ENCODE assay signal across 17 cellular contexts in the genomic region with DNA sequence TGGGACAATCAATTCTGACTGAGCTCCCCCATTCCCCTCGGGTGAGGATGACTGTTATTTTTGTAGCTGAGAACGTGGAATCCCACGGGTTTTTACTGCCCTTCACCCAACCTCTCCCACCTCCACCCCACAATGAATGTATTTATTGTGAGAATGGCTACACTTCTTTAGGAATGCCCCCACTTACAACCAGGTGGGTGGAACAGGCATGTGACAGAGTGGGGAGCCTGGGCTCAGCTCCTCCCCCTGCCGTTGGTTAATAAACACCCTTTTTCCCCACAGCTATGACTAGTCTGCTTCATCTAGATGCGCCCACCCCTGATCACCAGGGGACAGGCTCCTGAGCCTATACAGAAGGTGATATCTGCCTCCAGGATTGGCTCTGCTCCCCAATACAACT. TPM values are rescaled to one million over a fixed set of nuclear protein-coding genes. Genes with fewer than 3 reads are reported as not detected.
DNase-seq lines count a peak whose midpoint lies in the region; ATAC-seq and TF ChIP-seq lines count a peak whose summit lies in the region.
"Had no signal": no experiment of that assay in that cellular context is flagged by ENCODE, and none has a peak within 500 bp of the region (broad histone marks: within the 10 kb centered on the region; RNA-seq: fewer than 3 reads in every experiment).

No MANE protein-coding gene starts in this region.

- H3K4me1 Mint-ChIP-seq in CD14-positive monocyte (peaks cover 25% of the 10 kb centered on the region), GM23338 (peaks cover 12% of the 10 kb centered on the region)
- H3K4me1 Mint-ChIP-seq in central memory CD8-positive, alpha-beta T cell = peaks cover 41% of the 10 kb centered on the region
- peaks cover 14 to 23% of the 10 kb centered on the region in 2 donors for H3K4me1 Mint-ChIP-seq in natural killer cell treated with Interleukin-12 subunit alpha and Interleukin-12 subunit beta and Interleukin-15 and Interleukin-18, amount 100 ng/mL, for 72 hours (ENCODE audit: low read depth in 2 of 2)

- no peak for ATAC-seq in GM23338
- no peak for ATAC-seq in central memory CD8-positive, alpha-beta T cell (replicated peaks; ENCODE audit: extremely low read depth, poor library complexity, severe bottlenecking)
- no peak for ATAC-seq in natural killer cell treated with Interleukin-12 subunit alpha and Interleukin-12 subunit beta and Interleukin-15 and Interleukin-18, amount 100 ng/mL, for 72 hours
- ATAC-seq: gastroesophageal sphincter; stimulated activated memory B cell treated with anti-CD40 and anti-IgM and Interleukin-4, amounts not matched to agents 10 μg/mL and 1 μg/mL and 100 μg/mL, for 72 hours had no signal

- H3K27ac Mint-ChIP-seq in CD14-positive monocyte (peak overlapping the region in 1 of 7 donors; percentile 42), GM23338 (no peak overlapping the region)
- no peak overlapping the region for H3K27ac Mint-ChIP-seq in central memory CD8-positive, alpha-beta T cell (ENCODE audit: low read depth)
- peak overlapping the region in 1 of 2 donors; percentile 65 for H3K27ac Mint-ChIP-seq in natural killer cell treated with Interleukin-12 subunit alpha and Interleukin-12 subunit beta and Interleukin-15 and Interleukin-18, amount 100 ng/mL, for 72 hours
- H3K27ac Mint-ChIP-seq: stimulated activated memory B cell treated with anti-CD40 and anti-IgM and Interleukin-4, amounts not matched to agents 10 μg/mL and 1 μg/mL and 100 μg/mL, for 72 hours had no signal

- no peaks in the 10 kb centered on the region for H3K27me3 ChIP-seq in GM23338 (ENCODE audit: insufficient read depth)
- H3K27me3 ChIP-seq: BLaER1, gastroesophageal sphincter, vagina had no signal

- H4K20me1 ChIP-seq in GM23338 (replicated peaks; ENCODE audit: insufficient read depth) = peaks cover 23% of the 10 kb centered on the region

- no peak overlapping the region for H3K4me3 Mint-ChIP-seq in CD14-positive monocyte
- H3K4me3 Mint-ChIP-seq in GM23338 = peak overlapping the region; percentile 97
- H3K4me3 Mint-ChIP-seq in central memory CD8-positive, alpha-beta T cell = peak overlapping the region; percentile 93
- H3K4me3 Mint-ChIP-seq in natural killer cell treated with Interleukin-12 subunit alpha and Interleukin-12 subunit beta and Interleukin-15 and Interleukin-18, amount 100 ng/mL, for 72 hours = no peak overlapping the region
- H3K4me3 Mint-ChIP-seq: stimulated activated memory B cell treated with anti-CD40 and anti-IgM and Interleukin-4, amounts not matched to agents 10 μg/mL and 1 μg/mL and 100 μg/mL, for 72 hours had no signal

- H3K9me2 ChIP-seq in GM23338 (ENCODE audit: insufficient read depth) = no peaks in the 10 kb centered on the region

- no peak overlapping the region for H3K4me3 ChIP-seq in GM23338
- H3K4me3 ChIP-seq: gastroesophageal sphincter, skin epidermis, vagina had no signal

- H3K27me3 Mint-ChIP-seq in CD14-positive monocyte (ENCODE audit: low read depth in 3 of 3) = peaks cover 0 to 2% (median 0%) of the 10 kb centered on the region in 3 donors
- peaks cover 19% of the 10 kb centered on the region for H3K27me3 Mint-ChIP-seq in GM23338 (ENCODE audit: insufficient read depth, low read depth, poor library complexity)
- no peaks in the 10 kb centered on the region for H3K27me3 Mint-ChIP-seq in central memory CD8-positive, alpha-beta T cell
- H3K27me3 Mint-ChIP-seq in natural killer cell treated with Interleukin-12 subunit alpha and Interleukin-12 subunit beta and Interleukin-15 and Interleukin-18, amount 100 ng/mL, for 72 hours = no peaks in the 10 kb centered on the region
- H3K27me3 Mint-ChIP-seq: stimulated activated memory B cell treated with anti-CD40 and anti-IgM and Interleukin-4, amounts not matched to agents 10 μg/mL and 1 μg/mL and 100 μg/mL, for 72 hours had no signal

- peaks cover 5% of the 10 kb centered on the region for H3K36me3 ChIP-seq in GM23338 (ENCODE audit: insufficient read depth)

- intact Hi-C loops in CD14-positive monocyte (cut with micrococcal nuclease) = loop anchor here (5.0 to 10.0 kb wide), 2 partner anchors 71 to 73 kb away; a partner anchor contains a TSS

- H3F3A ChIP-seq in GM23338 (replicated peaks; ENCODE audit: low read depth) = peaks cover 10% of the 10 kb centered on the region; the same call in 1 of the 2 replicates

- H3K4me1 ChIP-seq in GM23338 (ENCODE audit: insufficient read depth) = no peaks in the 10 kb centered on the region

- peaks cover 42% of the 10 kb centered on the region for H3K79me2 ChIP-seq in GM23338 (replicated peaks; ENCODE audit: insufficient read depth)

- H3K9me3 Mint-ChIP-seq in CD14-positive monocyte (peaks cover 0 to 6% (median 4%) of the 10 kb centered on the region in 7 donors), GM23338 (peaks cover 2% of the 10 kb centered on the region; the same call in 1 of the 3 replicates)
- no peaks in the 10 kb centered on the region for H3K9me3 Mint-ChIP-seq in central memory CD8-positive, alpha-beta T cell
- no peaks in the 10 kb centered on the region for H3K9me3 Mint-ChIP-seq in natural killer cell treated with Interleukin-12 subunit alpha and Interleukin-12 subunit beta and Interleukin-15 and Interleukin-18, amount 100 ng/mL, for 72 hours
- H3K9me3 Mint-ChIP-seq: stimulated activated memory B cell treated with anti-CD40 and anti-IgM and Interleukin-4, amounts not matched to agents 10 μg/mL and 1 μg/mL and 100 μg/mL, for 72 hours had no signal

- DNase-seq in CD14-positive monocyte (ENCODE audit: low spot score) = peak; percentile 5
- DNase-seq in GM23338 (ENCODE audit: low spot score) = no peak
- DNase-seq in central memory CD8-positive, alpha-beta T cell (ENCODE audit: low spot score in 2 of 2) = no peak
- DNase-seq in natural killer cell treated with Interleukin-12 subunit alpha and Interleukin-12 subunit beta and Interleukin-15 and Interleukin-18, amount 100 ng/mL, for 72 hours (ENCODE audit: low spot score) = peak; percentile 5
- no peak for DNase-seq in NCI-H2196 treated with DMSO at 0.1 percent for 48 hours (lab: John Stamatoyannopoulos, UW; ENCODE audit: unreplicated experiment)
- no peak for DNase-seq in DMS53 treated with DMSO at 0.1 percent for 48 hours (lab: John Stamatoyannopoulos, UW; ENCODE audit: unreplicated experiment)
- no peak for DNase-seq in RKO (ENCODE audit: low spot score)
- DNase-seq in GM19238 (ENCODE audit: insufficient read length, low spot score) = no peak
- DNase-seq: Kasumi-1, NCI-H1436 treated with DMSO at 0.1 percent for 48 hours, NCI-H446 treated with DMSO at 0.1 percent for 48 hours, occipital lobe had no signal

- TF ChIP-seq CTCF in CD14-positive monocyte (IDR thresholded peaks at IDR 0.05) (no peak), GM23338 (conservative IDR thresholded peaks at IDR 0.05; ENCODE audit: low read depth in 2 of 2) (no peak)

- H2AFZ ChIP-seq in GM23338 = no peak overlapping the region

- H3K27ac ChIP-seq in GM23338 (ENCODE audit: low read depth) = no peak overlapping the region
- H3K27ac ChIP-seq: BLaER1, gastroesophageal sphincter, skin epidermis, vagina had no signal

- no peak overlapping the region for H3K4me2 ChIP-seq in GM23338

- peaks cover 43% of the 10 kb centered on the region in 2 donors for H3K36me3 Mint-ChIP-seq in CD14-positive monocyte
- H3K36me3 Mint-ChIP-seq in GM23338 (ENCODE audit: low read depth) = peaks cover 26% of the 10 kb centered on the region
- H3K36me3 Mint-ChIP-seq in central memory CD8-positive, alpha-beta T cell (ENCODE audit: insufficient read depth) = peaks cover 18% of the 10 kb centered on the region
- H3K36me3 Mint-ChIP-seq in natural killer cell treated with Interleukin-12 subunit alpha and Interleukin-12 subunit beta and Interleukin-15 and Interleukin-18, amount 100 ng/mL, for 72 hours = peaks cover 8% of the 10 kb centered on the region

TF ChIP-seq in GM23338, 12 proteins besides CTCF, POLR2A, EP300 and RAD21 (continues in another document):
- no peak for TF ChIP-seq ZNF331 (CRISPR knock-in tag; IDR thresholded peaks at IDR 0.05; ENCODE audit: low read depth)
- TF ChIP-seq, protein P1, sequence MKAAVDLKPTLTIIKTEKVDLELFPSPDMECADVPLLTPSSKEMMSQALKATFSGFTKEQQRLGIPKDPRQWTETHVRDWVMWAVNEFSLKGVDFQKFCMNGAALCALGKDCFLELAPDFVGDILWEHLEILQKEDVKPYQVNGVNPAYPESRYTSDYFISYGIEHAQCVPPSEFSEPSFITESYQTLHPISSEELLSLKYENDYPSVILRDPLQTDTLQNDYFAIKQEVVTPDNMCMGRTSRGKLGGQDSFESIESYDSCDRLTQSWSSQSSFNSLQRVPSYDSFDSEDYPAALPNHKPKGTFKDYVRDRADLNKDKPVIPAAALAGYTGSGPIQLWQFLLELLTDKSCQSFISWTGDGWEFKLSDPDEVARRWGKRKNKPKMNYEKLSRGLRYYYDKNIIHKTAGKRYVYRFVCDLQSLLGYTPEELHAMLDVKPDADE (IDR thresholded peaks at IDR 0.05) = no peak
- TF ChIP-seq ZNF114 (CRISPR knock-in tag; IDR thresholded peaks at IDR 0.05) = no peak

RNA-seq across cellular contexts. Expression of a gene that starts 2.0 kb away (rescaled TPM):
- polyA plus RNA-seq in CD14-positive monocyte = 100 to 1,000 TPM in 1 of 2 donors, 10 to 100 TPM in 1; 98.0 to 123 TPM
- total RNA-seq in GM23338 (2014; rRNA removed; shearing (Covaris generic)) = 60.4 and 76.9 TPM in 2 replicates
- 124 and 126 TPM in 2 replicates for polyA plus RNA-seq in GM23338 (2016; fragmentation: Nextera tagmentation; extraction: Ambion mirVana)
- 10 to 100 TPM; 52.3 to 60.7 TPM for total RNA-seq in natural killer cell treated with Interleukin-12 subunit alpha and Interleukin-12 subunit beta and Interleukin-15 and Interleukin-18, amount 100 ng/mL, for 72 hours

RNA-seq across cellular contexts. Expression of a gene that starts 2.0 kb away (rescaled TPM):
- under 1 TPM; 0.31 to 0.69 TPM for polyA plus RNA-seq in CD14-positive monocyte
- 24.5 and 29.4 TPM in 2 replicates for total RNA-seq in GM23338 (2014; rRNA removed; shearing (Covaris generic))
- 11.4 and 12.2 TPM in 2 replicates for polyA plus RNA-seq in GM23338 (2016; fragmentation: Nextera tagmentation; extraction: Ambion mirVana)
- 10 to 100 TPM; 13.6 to 34.2 TPM for total RNA-seq in natural killer cell treated with Interleukin-12 subunit alpha and Interleukin-12 subunit beta and Interleukin-15 and Interleukin-18, amount 100 ng/mL, for 72 hours

RNA-seq across cellular contexts. Expression of a gene that starts 14.3 kb away (rescaled TPM):
- polyA plus RNA-seq in CD14-positive monocyte (1 to 10 TPM; 2.8 to 3.3 TPM), GM23338 (2016; fragmentation: Nextera tagmentation; extraction: Ambion mirVana) (27.6 and 28.8 TPM in 2 replicates)
- 62.8 and 88.3 TPM in 2 replicates for total RNA-seq in GM23338 (2014; rRNA removed; shearing (Covaris generic))
- 1 to 10 TPM; 6.2 to 6.4 TPM for total RNA-seq in natural killer cell treated with Interleukin-12 subunit alpha and Interleukin-12 subunit beta and Interleukin-15 and Interleukin-18, amount 100 ng/mL, for 72 hours

RNA-seq across cellular contexts. Expression of a gene that starts 16.0 kb away (rescaled TPM):
- polyA plus RNA-seq in CD14-positive monocyte = not detected
- 7.3 and 8.5 TPM in 2 replicates for total RNA-seq in GM23338 (2014; rRNA removed; shearing (Covaris generic))
- 5.3 and 6.3 TPM in 2 replicates for polyA plus RNA-seq in GM23338 (2016; fragmentation: Nextera tagmentation; extraction: Ambion mirVana)
- under 1 TPM in 1 of 2 donors, not detected in 1; 0.19 TPM for total RNA-seq in natural killer cell treated with Interleukin-12 subunit alpha and Interleukin-12 subunit beta and Interleukin-15 and Interleukin-18, amount 100 ng/mL, for 72 hours

RNA-seq across cellular contexts. Expression of a gene that starts 45.6 kb away (rescaled TPM):
- polyA plus RNA-seq in CD14-positive monocyte (not detected), GM23338 (2016; fragmentation: Nextera tagmentation; extraction: Ambion mirVana) (1.5 and 1.7 TPM in 2 replicates)
- total RNA-seq in GM23338 (2014; rRNA removed; shearing (Covaris generic)) = 1.7 and 2.3 TPM in 2 replicates
- under 1 TPM; 0.17 to 0.62 TPM for total RNA-seq in natural killer cell treated with Interleukin-12 subunit alpha and Interleukin-12 subunit beta and Interleukin-15 and Interleukin-18, amount 100 ng/mL, for 72 hours

Comparison
In these comparisons a context has a peak if more than half of its experiments do, and no peak if none do; other contexts are left out.
1. DNase-seq: peak in CD14-positive monocyte (single experiment) and natural killer cell treated with Interleukin-12 subunit alpha and Interleukin-12 subunit beta and Interleukin-15 and Interleukin-18, amount 100 ng/mL, for 72 hours (single experiment); none in GM23338 (single experiment), central memory CD8-positive, alpha-beta T cell (0 of 2), NCI-H2196 treated with DMSO at 0.1 percent for 48 hours (single experiment), DMS53 treated with DMSO at 0.1 percent for 48 hours (single experiment), RKO (single experiment) and GM19238 (single experiment).
2. H3K4me3 Mint-ChIP-seq: peak in GM23338 (single experiment) and central memory CD8-positive, alpha-beta T cell (single experiment); none in CD14-positive monocyte (0 of 2) and natural killer cell treated with Interleukin-12 subunit alpha and Interleukin-12 subunit beta and Interleukin-15 and Interleukin-18, amount 100 ng/mL, for 72 hours (single experiment).